ENCODE assay signal across 23 cellular contexts in the genomic region with DNA sequence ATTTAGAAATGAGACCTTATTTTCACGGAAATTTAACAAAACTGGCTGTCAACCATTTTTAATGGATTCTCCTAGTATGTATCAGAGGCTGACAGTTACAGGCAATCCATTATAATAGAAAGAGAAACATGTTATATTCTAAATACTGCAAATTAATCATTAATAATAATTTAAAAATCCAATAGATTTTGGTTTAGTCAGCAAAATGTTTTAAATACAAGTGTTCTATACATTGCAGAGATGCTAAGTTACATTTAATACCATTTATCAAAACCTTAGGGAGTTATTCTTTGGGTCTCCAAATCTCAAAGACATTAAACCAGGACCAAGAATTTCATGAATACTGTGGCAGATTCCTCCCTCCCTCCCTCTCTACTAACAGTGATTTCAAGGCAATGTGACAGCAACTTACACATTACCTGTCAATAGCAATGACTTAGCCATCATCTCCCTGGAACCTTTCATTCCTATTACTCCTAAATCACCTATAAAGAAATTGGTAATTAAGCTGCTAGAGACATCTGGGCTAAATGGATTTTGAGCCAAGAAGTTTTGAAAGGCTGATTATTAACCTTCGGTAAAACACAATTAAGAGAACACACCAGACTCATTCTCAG.
DNase-seq lines count a peak whose midpoint lies in the region; ATAC-seq, FAIRE-seq and TF ChIP-seq lines count a peak whose summit lies in the region.
"Had no signal": no experiment of that assay in that cellular context is flagged by ENCODE, and none has a peak within 500 bp of the region (broad histone marks: within the 10 kb centered on the region; RNA-seq: fewer than 3 reads in every experiment).

No MANE protein-coding gene starts in this region.

- no peak overlapping the region for H3K4me2 ChIP-seq in A549
- no peak overlapping the region for H3K4me2 ChIP-seq in IMR-90 (ENCODE audit: low read depth, low read length)
- no peak overlapping the region for H3K4me2 ChIP-seq in K562 (ENCODE audit: insufficient read depth, low read length)
- H3K4me2 ChIP-seq in OCI-LY7 (ENCODE audit: low read length), result no peak overlapping the region
- H3K4me2 ChIP-seq: BLaER1 treated with 17β-estradiol and CSF1 and Interleukin-3, amounts not matched to agents 10 nM and 100 nM had no signal

- H3K27ac ChIP-seq in A549 (no peak overlapping the region), IMR-90 (ENCODE audit: insufficient read depth, low read length) (no peak overlapping the region), K562 (ENCODE audit: extremely low read depth, low read depth, low read length) (no peak overlapping the region), OCI-LY7 (ENCODE audit: low read depth, low read length, poor library complexity, severe bottlenecking) (no peak overlapping the region)
- H3K27ac ChIP-seq: BLaER1 treated with 17β-estradiol and CSF1 and Interleukin-3, amounts not matched to agents 10 nM and 100 nM; C4-2B had no signal

- TF ChIP-seq CTCF in A549 (IDR thresholded peaks at IDR 0.05) (no peak), IMR-90 (conservative IDR thresholded peaks at IDR 0.05; ENCODE audit: low read depth, low read length) (no peak), K562 (IDR thresholded peaks at IDR 0.05 in 2 of 3, conservative IDR thresholded peaks at IDR 0.05 in 1 of 3; ENCODE audit: insufficient read depth in 2 of 3, low read depth in 1 of 3, low read length in 3 of 3) (no peak), OCI-LY7 (conservative IDR thresholded peaks at IDR 0.05; ENCODE audit: low read length) (no peak)

- H3K9me2 ChIP-seq in OCI-LY7 (ENCODE audit: insufficient read depth, low read length), result no peaks in the 10 kb centered on the region

- TF ChIP-seq RAD21 in A549 (conservative IDR thresholded peaks at IDR 0.05 in 1 of 2, IDR thresholded peaks at IDR 0.05 in 1 of 2), result no peak
- TF ChIP-seq RAD21 in IMR-90 (IDR thresholded peaks at IDR 0.05; ENCODE audit: low read length), result no peak
- TF ChIP-seq RAD21 in K562 (CRISPR knock-in tag; conservative IDR thresholded peaks at IDR 0.05 in 1 of 2, IDR thresholded peaks at IDR 0.05 in 1 of 2), result no peak

- no peak overlapping the region for H2AK9ac ChIP-seq in IMR-90 (replicated peaks; ENCODE audit: low read depth, low read length, poor library complexity)

- H3K56ac ChIP-seq in IMR-90 (ENCODE audit: extremely low read depth, insufficient read depth, low read length), result no peak overlapping the region

- H3K4me3 ChIP-seq in A549, result no peak overlapping the region
- H3K4me3 ChIP-seq in IMR-90 (ENCODE audit: insufficient read depth, low read depth, low read length), result no peak overlapping the region
- no peak overlapping the region for H3K4me3 ChIP-seq in K562
- H3K4me3 ChIP-seq in OCI-LY7 (ENCODE audit: low read depth, low read length, poor library complexity, severe bottlenecking), result no peak overlapping the region
- H3K4me3 ChIP-seq: BLaER1 treated with 17β-estradiol and CSF1 and Interleukin-3, amounts not matched to agents 10 nM and 100 nM had no signal

- dilution Hi-C loops in IMR-90 (cut with HindIII; ENCODE audit: low sequenced_read_pairs, unreplicated experiment), result no loop called here

- H3K36me3 ChIP-seq in IMR-90 (ENCODE audit: control insufficient read depth, insufficient read depth, low read length) (no peaks in the 10 kb centered on the region), K562 (ENCODE audit: control insufficient read depth, insufficient read depth, low read length) (no peaks in the 10 kb centered on the region), OCI-LY7 (ENCODE audit: insufficient read depth, low read length) (no peaks in the 10 kb centered on the region)
- H3K36me3 ChIP-seq: BLaER1 treated with 17β-estradiol and CSF1 and Interleukin-3, amounts not matched to agents 10 nM and 100 nM had no signal

- FAIRE-seq in A549 (lab: Jason Lieb, UNC) (no peak), K562 (lab: Jason Lieb, UNC) (no peak)
- FAIRE-seq: A204.1, D721Med, G401.6, GM12891, GM19239 had no signal

- no peak overlapping the region for H2BK20ac ChIP-seq in IMR-90 (ENCODE audit: low read depth, low read length)

- H3K4me1 ChIP-seq in A549, result no peaks in the 10 kb centered on the region
- H3K4me1 ChIP-seq in IMR-90 (ENCODE audit: control insufficient read depth, insufficient read depth, low read length), result no peaks in the 10 kb centered on the region
- no peaks in the 10 kb centered on the region for H3K4me1 ChIP-seq in K562 (replicated peaks in 1 of 2; ENCODE audit: control insufficient read depth in 2 of 2, insufficient read depth in 2 of 2, low read length in 2 of 2)
- H3K4me1 ChIP-seq in OCI-LY7 (ENCODE audit: insufficient read depth, low read length, poor library complexity, severe bottlenecking), result no peaks in the 10 kb centered on the region
- H3K4me1 ChIP-seq: BLaER1 treated with 17β-estradiol and CSF1 and Interleukin-3, amounts not matched to agents 10 nM and 100 nM; Caco-2 had no signal

- no peak overlapping the region for H2BK5ac ChIP-seq in IMR-90 (ENCODE audit: low read depth, low read length, poor library complexity, severe bottlenecking)

- H3K27me3 ChIP-seq in IMR-90 (ENCODE audit: control insufficient read depth, insufficient read depth, low read length), result no peaks in the 10 kb centered on the region
- no peaks in the 10 kb centered on the region for H3K27me3 ChIP-seq in K562 (ENCODE audit: control insufficient read depth in 2 of 2, insufficient read depth in 2 of 2, low read length in 2 of 2)
- H3K27me3 ChIP-seq: BLaER1 treated with 17β-estradiol and CSF1 and Interleukin-3, amounts not matched to agents 10 nM and 100 nM had no signal

- H2AK5ac ChIP-seq in IMR-90 (ENCODE audit: low read depth, low read length), result no peak overlapping the region

- H4K5ac ChIP-seq in IMR-90 (ENCODE audit: low read depth, low read length), result no peak overlapping the region

- 11% methylated on average over 2 of the region's 2 CpGs for WGBS in A549 (ENCODE audit: missing lambda C conversion rate)
- no CpG with 5 or more reads among the region's 2 CpGs for WGBS in IMR-90 (ENCODE audit: extremely low coverage in 2 of 2, insufficient read length in 1 of 2), 2 experiments
- 0% methylated on average over 2 of the region's 2 CpGs for WGBS in K562 (ENCODE audit: insufficient coverage, low coverage, missing lambda C conversion rate)

- no peak overlapping the region for H3K4ac ChIP-seq in IMR-90 (ENCODE audit: low read depth, low read length)

- TF ChIP-seq EP300 in A549 (IDR thresholded peaks at IDR 0.05), result no peak
- TF ChIP-seq EP300 in K562 (IDR thresholded peaks at IDR 0.05; ENCODE audit: low read length), result no peak

- TF ChIP-seq POLR2A in A549 (IDR thresholded peaks at IDR 0.05; ENCODE audit: low read length), result no peak
- TF ChIP-seq POLR2A in IMR-90 (IDR thresholded peaks at IDR 0.05; ENCODE audit: low read depth, low read length), result no peak
- TF ChIP-seq POLR2A in K562 (conservative IDR thresholded peaks at IDR 0.05), result no peak

- H3K9ac ChIP-seq in IMR-90 (ENCODE audit: low read depth, low read length) (no peak overlapping the region), K562 (ENCODE audit: insufficient read depth in 1 of 2, low read depth in 2 of 2, low read length in 2 of 2) (no peak overlapping the region)
- H3K9ac ChIP-seq: BLaER1 treated with 17β-estradiol and CSF1 and Interleukin-3, amounts not matched to agents 10 nM and 100 nM had no signal

- H3K9me3 ChIP-seq in A549 (no peaks in the 10 kb centered on the region), IMR-90 (ENCODE audit: control insufficient read depth, insufficient read depth, low read length) (no peaks in the 10 kb centered on the region; the same call in 1 of the 2 replicates), K562 (replicated peaks; ENCODE audit: control insufficient read depth, insufficient read depth, low read depth, low read length) (no peaks in the 10 kb centered on the region), OCI-LY7 (ENCODE audit: low read length) (no peaks in the 10 kb centered on the region)
- H3K9me3 ChIP-seq: BLaER1 treated with 17β-estradiol and CSF1 and Interleukin-3, amounts not matched to agents 10 nM and 100 nM; Caco-2 had no signal

- H4K91ac ChIP-seq in IMR-90 (ENCODE audit: insufficient read depth, low read depth, low read length), result no peak overlapping the region

- no peak for ATAC-seq in A549
- no peak for ATAC-seq in IMR-90 (ENCODE audit: low read depth)
- ATAC-seq in K562, result no peak
- ATAC-seq: CD8-positive, alpha-beta T cell had no signal

- in situ Hi-C loops in IMR-90 (cut with MboI; ENCODE audit: low sequenced_read_pairs), result no loop called here
- in situ Hi-C loops in K562 (cut with MboI), result no loop called here

- BruUV-seq in IMR-90 (replicated peaks; lab: Mats Ljungman, UMichigan) (no TSS peak), K562 (replicated peaks; lab: Mats Ljungman, UMichigan) (no TSS peak), OCI-LY7 (replicated peaks; lab: Mats Ljungman, UMichigan) (no TSS peak)

- no peaks in the 10 kb centered on the region for H3K9me1 ChIP-seq in IMR-90 (ENCODE audit: insufficient read depth, low read length)
- no peaks in the 10 kb centered on the region for H3K9me1 ChIP-seq in K562 (ENCODE audit: control insufficient read depth, insufficient read depth, low read length)

- H4K20me1 ChIP-seq in IMR-90 (ENCODE audit: insufficient read depth, low read length) (no peaks in the 10 kb centered on the region), K562 (replicated peaks; ENCODE audit: control insufficient read depth, insufficient read depth, low read length) (no peaks in the 10 kb centered on the region), OCI-LY7 (ENCODE audit: insufficient read depth, low read length) (no peaks in the 10 kb centered on the region)
- H4K20me1 ChIP-seq: BLaER1 treated with 17β-estradiol and CSF1 and Interleukin-3, amounts not matched to agents 10 nM and 100 nM had no signal

- CTCF ChIA-PET in A549 (lab: Yijun Ruan, JAX), result no interaction called here
- CTCF ChIA-PET in IMR-90 (lab: Yijun Ruan, JAX), result no interaction called here
- CTCF ChIA-PET in K562 (lab: Yijun Ruan, JAX; ENCODE audit: low intra/inter-chr PET ratio), result no interaction called here
- CTCF ChIA-PET in OCI-LY7 (lab: Charles Lee; ENCODE audit: unreplicated experiment), result no interaction called here

- H3K79me2 ChIP-seq in K562 (ENCODE audit: control insufficient read depth, insufficient read depth, low read length), result no peaks in the 10 kb centered on the region
- no peaks in the 10 kb centered on the region for H3K79me2 ChIP-seq in OCI-LY7 (ENCODE audit: insufficient read depth, low read depth, low read length)

- no peaks in the 10 kb centered on the region for H3K79me1 ChIP-seq in IMR-90 (ENCODE audit: low read depth in 1 of 2, low read length in 2 of 2)

- H2BK120ac ChIP-seq in IMR-90 (ENCODE audit: low read depth, low read length), result no peak overlapping the region

- H2AFZ ChIP-seq in IMR-90 (replicated peaks; ENCODE audit: low read length, poor library complexity), result no peak overlapping the region
- H2AFZ ChIP-seq in K562 (ENCODE audit: low read depth, low read length), result no peak overlapping the region
- no peak overlapping the region for H2AFZ ChIP-seq in OCI-LY7 (ENCODE audit: low read length)

- no peak overlapping the region for H4K8ac ChIP-seq in IMR-90 (ENCODE audit: low read depth in 2 of 2, low read length in 2 of 2)

- no peak overlapping the region for H3K14ac ChIP-seq in IMR-90 (replicated peaks; ENCODE audit: low read depth, low read length)

- POLR2A ChIA-PET in A549 (lab: Yijun Ruan, JAX), result no interaction called here
- POLR2A ChIA-PET in IMR-90 (lab: Charles Lee; ENCODE audit: unreplicated experiment), result no interaction called here
- POLR2A ChIA-PET in K562 (lab: Yijun Ruan, JAX), result no interaction called here
- POLR2A ChIA-PET in OCI-LY7 (lab: Charles Lee), result interaction anchor here (0.5 kb wide), 1 partner anchor 19 kb away, joined by 4 read pairs; no protein-coding TSS in a partner anchor

- intact Hi-C loops in IMR-90 (cut with micrococcal nuclease) (no loop called here), K562 (cut with micrococcal nuclease) (no loop called here), OCI-LY7 (cut with micrococcal nuclease; ENCODE audit: unreplicated experiment) (no loop called here)

- no peak overlapping the region for H2BK15ac ChIP-seq in IMR-90 (ENCODE audit: low read depth, low read length)

- H3K18ac ChIP-seq in IMR-90 (ENCODE audit: low read depth, low read length), result no peak overlapping the region

- H3K23ac ChIP-seq in IMR-90 (ENCODE audit: low read depth, low read length), result no peak overlapping the region

- DNase-seq in NCI-H82 (lab: John Stamatoyannopoulos, UW) (peak; percentile 9), NCI-H82 treated with DMSO at 0.1 percent for 48 hours (lab: John Stamatoyannopoulos, UW; ENCODE audit: unreplicated experiment) (no peak), A549 (ENCODE audit: low read depth in 1 of 2, low spot score in 1 of 2) (no peak), IMR-90 (no peak), K562 (ENCODE audit: extremely low read depth in 1 of 4, low spot score in 3 of 4) (no peak), OCI-M2 (lab: John Stamatoyannopoulos, UW; ENCODE audit: unreplicated experiment) (no peak), NCI-H2227 (lab: John Stamatoyannopoulos, UW; ENCODE audit: unreplicated experiment) (no peak), OCI-LY7 (ENCODE audit: low spot score) (no peak)
- DNase-seq: 8988T; AML-193; Caco-2; Calu3; CD4-positive, alpha-beta T cell; CD8-positive, alpha-beta T cell; DMS79 treated with DMSO at 0.1 percent for 48 hours; GF-D8 had no signal
